1 cellular context compared by ENCODE assay signal in genomic region chr14:100442036-100442435, GRCh38.
TF ChIP-seq lines count a peak whose summit lies in the region.

No MANE protein-coding gene starts in this region.

TF ChIP-seq in GM23338, 12 proteins besides CTCF, POLR2A, EP300 and RAD21 (continued from another document):
- TF ChIP-seq ZNF462 (CRISPR knock-in tag; IDR thresholded peaks at IDR 0.05) (no peak), ETS1 (IDR thresholded peaks at IDR 0.05) (no peak), STAT1 (IDR thresholded peaks at IDR 0.05; ENCODE audit: unreplicated experiment) (no peak), EZH2phosphoT487 (IDR thresholded peaks at IDR 0.05; ENCODE audit: unreplicated experiment) (no peak), NANOG (IDR thresholded peaks at IDR 0.05; ENCODE audit: borderline replicate concordance) (no peak), POLR2AphosphoS5 (IDR thresholded peaks at IDR 0.05; ENCODE audit: low read depth) (no peak), ZNF331 (CRISPR knock-in tag; IDR thresholded peaks at IDR 0.05; ENCODE audit: low read depth) (no peak), EZH2 (IDR thresholded peaks at IDR 0.05; ENCODE audit: low read depth, unreplicated experiment) (no peak), JUNB (IDR thresholded peaks at IDR 0.05; ENCODE audit: unreplicated experiment) (no peak)
